1 cellular context compared by ENCODE assay signal in the genomic region with DNA sequence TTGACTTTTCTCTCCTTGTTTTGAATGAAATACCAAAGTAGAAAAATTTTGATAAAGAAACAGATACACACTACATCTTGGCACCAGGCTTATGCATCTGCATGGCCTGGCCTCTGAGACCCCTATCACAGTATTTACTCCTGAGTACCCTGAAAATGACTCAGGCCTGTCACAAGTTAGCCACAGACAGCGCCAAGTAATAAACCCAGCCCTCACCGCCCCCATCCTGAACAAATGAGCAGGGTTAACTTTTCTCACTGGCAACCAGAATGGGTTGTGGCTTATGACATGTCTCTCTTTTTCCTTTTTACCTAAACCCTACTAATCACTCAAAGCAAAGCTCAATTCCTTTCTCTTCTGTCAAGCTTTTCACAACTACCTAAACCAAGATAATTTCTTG.
TF ChIP-seq lines count a peak whose summit lies in the region.

No MANE protein-coding gene starts in this region.

TF ChIP-seq in GM23338, 12 proteins besides CTCF, POLR2A, EP300 and RAD21 (continued from another document):
- TF ChIP-seq, protein P1, sequence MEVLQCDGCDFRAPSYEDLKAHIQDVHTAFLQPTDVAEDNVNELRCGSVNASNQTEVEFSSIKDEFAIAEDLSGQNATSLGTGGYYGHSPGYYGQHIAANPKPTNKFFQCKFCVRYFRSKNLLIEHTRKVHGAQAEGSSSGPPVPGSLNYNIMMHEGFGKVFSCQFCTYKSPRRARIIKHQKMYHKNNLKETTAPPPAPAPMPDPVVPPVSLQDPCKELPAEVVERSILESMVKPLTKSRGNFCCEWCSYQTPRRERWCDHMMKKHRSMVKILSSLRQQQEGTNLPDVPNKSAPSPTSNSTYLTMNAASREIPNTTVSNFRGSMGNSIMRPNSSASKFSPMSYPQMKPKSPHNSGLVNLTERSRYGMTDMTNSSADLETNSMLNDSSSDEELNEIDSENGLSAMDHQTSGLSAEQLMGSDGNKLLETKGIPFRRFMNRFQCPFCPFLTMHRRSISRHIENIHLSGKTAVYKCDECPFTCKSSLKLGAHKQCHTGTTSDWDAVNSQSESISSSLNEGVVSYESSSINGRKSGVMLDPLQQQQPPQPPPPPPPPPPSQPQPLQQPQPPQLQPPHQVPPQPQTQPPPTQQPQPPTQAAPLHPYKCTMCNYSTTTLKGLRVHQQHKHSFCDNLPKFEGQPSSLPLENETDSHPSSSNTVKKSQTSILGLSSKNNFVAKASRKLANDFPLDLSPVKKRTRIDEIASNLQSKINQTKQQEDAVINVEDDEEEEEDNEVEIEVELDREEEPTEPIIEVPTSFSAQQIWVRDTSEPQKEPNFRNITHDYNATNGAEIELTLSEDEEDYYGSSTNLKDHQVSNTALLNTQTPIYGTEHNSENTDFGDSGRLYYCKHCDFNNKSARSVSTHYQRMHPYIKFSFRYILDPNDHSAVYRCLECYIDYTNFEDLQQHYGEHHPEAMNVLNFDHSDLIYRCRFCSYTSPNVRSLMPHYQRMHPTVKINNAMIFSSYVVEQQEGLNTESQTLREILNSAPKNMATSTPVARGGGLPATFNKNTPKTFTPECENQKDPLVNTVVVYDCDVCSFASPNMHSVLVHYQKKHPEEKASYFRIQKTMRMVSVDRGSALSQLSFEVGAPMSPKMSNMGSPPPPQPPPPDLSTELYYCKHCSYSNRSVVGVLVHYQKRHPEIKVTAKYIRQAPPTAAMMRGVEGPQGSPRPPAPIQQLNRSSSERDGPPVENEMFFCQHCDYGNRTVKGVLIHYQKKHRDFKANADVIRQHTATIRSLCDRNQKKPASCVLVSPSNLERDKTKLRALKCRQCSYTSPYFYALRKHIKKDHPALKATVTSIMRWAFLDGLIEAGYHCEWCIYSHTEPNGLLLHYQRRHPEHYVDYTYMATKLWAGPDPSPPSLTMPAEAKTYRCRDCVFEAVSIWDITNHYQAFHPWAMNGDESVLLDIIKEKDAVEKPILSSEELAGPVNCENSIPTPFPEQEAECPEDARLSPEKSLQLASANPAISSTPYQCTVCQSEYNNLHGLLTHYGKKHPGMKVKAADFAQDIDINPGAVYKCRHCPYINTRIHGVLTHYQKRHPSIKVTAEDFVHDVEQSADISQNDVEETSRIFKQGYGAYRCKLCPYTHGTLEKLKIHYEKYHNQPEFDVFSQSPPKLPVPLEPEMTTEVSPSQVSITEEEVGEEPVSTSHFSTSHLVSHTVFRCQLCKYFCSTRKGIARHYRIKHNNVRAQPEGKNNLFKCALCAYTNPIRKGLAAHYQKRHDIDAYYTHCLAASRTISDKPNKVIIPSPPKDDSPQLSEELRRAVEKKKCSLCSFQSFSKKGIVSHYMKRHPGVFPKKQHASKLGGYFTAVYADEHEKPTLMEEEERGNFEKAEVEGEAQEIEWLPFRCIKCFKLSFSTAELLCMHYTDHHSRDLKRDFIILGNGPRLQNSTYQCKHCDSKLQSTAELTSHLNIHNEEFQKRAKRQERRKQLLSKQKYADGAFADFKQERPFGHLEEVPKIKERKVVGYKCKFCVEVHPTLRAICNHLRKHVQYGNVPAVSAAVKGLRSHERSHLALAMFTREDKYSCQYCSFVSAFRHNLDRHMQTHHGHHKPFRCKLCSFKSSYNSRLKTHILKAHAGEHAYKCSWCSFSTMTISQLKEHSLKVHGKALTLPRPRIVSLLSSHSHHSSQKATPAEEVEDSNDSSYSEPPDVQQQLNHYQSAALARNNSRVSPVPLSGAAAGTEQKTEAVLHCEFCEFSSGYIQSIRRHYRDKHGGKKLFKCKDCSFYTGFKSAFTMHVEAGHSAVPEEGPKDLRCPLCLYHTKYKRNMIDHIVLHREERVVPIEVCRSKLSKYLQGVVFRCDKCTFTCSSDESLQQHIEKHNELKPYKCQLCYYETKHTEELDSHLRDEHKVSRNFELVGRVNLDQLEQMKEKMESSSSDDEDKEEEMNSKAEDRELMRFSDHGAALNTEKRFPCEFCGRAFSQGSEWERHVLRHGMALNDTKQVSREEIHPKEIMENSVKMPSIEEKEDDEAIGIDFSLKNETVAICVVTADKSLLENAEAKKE (CRISPR knock-in tag; IDR thresholded peaks at IDR 0.05), result no peak
- no peak for TF ChIP-seq CREB1 (CRISPR knock-in tag; IDR thresholded peaks at IDR 0.05; ENCODE audit: low read depth)
